In genomic region chr7:101244385-101245146, GRCh38 we compare ENCODE assay signal across 8 cellular contexts. TPM values are rescaled to one million over a fixed set of nuclear protein-coding genes. Genes with fewer than 3 reads are reported as not detected.
DNase-seq lines count a peak whose midpoint lies in the region; ATAC-seq and TF ChIP-seq lines count a peak whose summit lies in the region.

TSS of gene FIS1 (minus strand) at chr7:101245081. CDS start at chr7:101245004, 77 bp downstream.

- no peak for TF ChIP-seq EP300 in Ishikawa (IDR thresholded peaks at IDR 0.05; ENCODE audit: borderline replicate concordance)

- TF ChIP-seq RAD21 in Ishikawa (IDR thresholded peaks at IDR 0.05; ENCODE audit: low read depth): 0 out of 2 replicates have a peak, but pooled peaks have one; percentile 39

- peak; percentile 93 for TF ChIP-seq POLR2A in erythroblast (IDR thresholded peaks at IDR 0.05; ENCODE audit: low read length)

- H2AFZ ChIP-seq in PC-3 (ENCODE audit: low read length): peak within 1 kb of the TSS; percentile 93

- peak; percentile 89 for ATAC-seq in GM21576 (IDR thresholded peaks at IDR 0.05; ENCODE audit: unreplicated experiment)
- ATAC-seq in PC-3: peak; percentile 94

- H3K4me1 ChIP-seq in PC-3 (ENCODE audit: insufficient read depth, low read length) (peaks cover 13% of the 10 kb centered on the region), muscle layer of colon (ENCODE audit: insufficient read depth, low read length) (peaks cover 23% of the 10 kb centered on the region)

- CTCF ChIA-PET in PC-3 (lab: Charles Lee): interaction anchor here (0.5 to 1.4 kb wide), 6 partner anchors 11 to 102 kb away, joined by 3 to 10 read pairs (median 4); partner anchors contain the start of gene ZNHIT1

- TSS peak; percentile 50 for BruUV-seq in PC-3 (replicated peaks; lab: Mats Ljungman, UMichigan)

- H3K79me2 ChIP-seq in PC-3 (ENCODE audit: low read length): peaks cover 39% of the 10 kb centered on the region

- DNase-seq in DMS53 (lab: John Stamatoyannopoulos, UW) (peak; percentile 98), PC-3 (peak; percentile 86), erythroblast (lab: John Stamatoyannopoulos, UW) (peak; percentile 93 to 95)
- peak; percentile 95 for DNase-seq in activated T-cell treated with anti-CD3 and anti-CD28 coated beads, Interleukin-2, amount 50 U/mL, for 1 hour
- peak; percentile 90 for DNase-seq in stimulated activated CD8-positive, alpha-beta memory T cell treated with anti-CD3 and anti-CD28 coated beads, Interleukin-7, amount 100 ng/mL, for 24 hours (ENCODE audit: low read depth)

- peak within 1 kb of the TSS; percentile 100 for H3K4me2 ChIP-seq in PC-3 (ENCODE audit: low read length)

- H3K27ac ChIP-seq in PC-3 (ENCODE audit: low read length): peak within 1 kb of the TSS; percentile 78
- H3K27ac ChIP-seq in muscle layer of colon (ENCODE audit: low read depth, low read length): peak within 1 kb of the TSS; percentile 96

- POLR2A ChIA-PET in PC-3 (lab: Charles Lee; ENCODE audit: unreplicated experiment): interaction anchor here (0.6 to 1.3 kb wide), 2 partner anchors 27 to 353 kb away, joined by 3 to 7 read pairs; partner anchors contain the start of genes PLOD3 and ZNHIT1

- no peaks in the 10 kb centered on the region for H4K20me1 ChIP-seq in PC-3 (ENCODE audit: low read length)

- H3K36me3 ChIP-seq in PC-3 (ENCODE audit: low read depth, low read length): no peaks in the 10 kb centered on the region
- H3K36me3 ChIP-seq in muscle layer of colon (ENCODE audit: insufficient read depth, low read length): peaks cover 22% of the 10 kb centered on the region

- intact Hi-C loops in PC-3 (cut with micrococcal nuclease): loop anchor here (1.0 kb wide), 2 partner anchors 26 to 39 kb away; partner anchors contain the start of gene ZNHIT1

- H3K9me3 ChIP-seq in PC-3 (ENCODE audit: low read length) (no peaks in the 10 kb centered on the region), muscle layer of colon (ENCODE audit: low read length) (no peaks in the 10 kb centered on the region)

- H3K9ac ChIP-seq in PC-3 (ENCODE audit: low read length) (peak within 1 kb of the TSS; percentile 94), muscle layer of colon (ENCODE audit: low read length) (peak within 1 kb of the TSS; percentile 84)

- no peaks in the 10 kb centered on the region for H3K9me2 ChIP-seq in PC-3 (replicated peaks; ENCODE audit: low read length)

- TF ChIP-seq CTCF in PC-3 (conservative IDR thresholded peaks at IDR 0.05; ENCODE audit: low read depth, low read length): peak; percentile 90

- H3K4me3 ChIP-seq in PC-3 (ENCODE audit: low read length) (peak within 1 kb of the TSS; percentile 97), muscle layer of colon (ENCODE audit: low read depth in 1 of 2, low read length in 2 of 2) (peak within 1 kb of the TSS; percentile 72 to 96)

- H3K27me3 ChIP-seq in PC-3 (ENCODE audit: low read length) (no peaks in the 10 kb centered on the region), muscle layer of colon (ENCODE audit: control insufficient read depth in 1 of 2, insufficient read depth in 2 of 2, low read length in 2 of 2) (no peaks in the 10 kb centered on the region)

- no peaks in the 10 kb centered on the region for H3F3A ChIP-seq in PC-3 (ENCODE audit: low read length, unreplicated experiment)

TF ChIP-seq in Ishikawa, 13 proteins besides CTCF, POLR2A, EP300 and RAD21:
- TF ChIP-seq TCF12 (IDR thresholded peaks at IDR 0.05; ENCODE audit: low read depth): peak; percentile 49; the same call in 1 of the 2 replicates
- TF ChIP-seq REST (IDR thresholded peaks at IDR 0.05; ENCODE audit: low read depth): no peak
- peak; percentile 45; the same call in 1 of the 2 replicates for TF ChIP-seq USF1 (IDR thresholded peaks at IDR 0.05)
- TF ChIP-seq YY1 (IDR thresholded peaks at IDR 0.05; ENCODE audit: low read depth): peak; percentile 67
- 0 out of 2 replicates have a peak, but pooled peaks have one; percentile 7 for TF ChIP-seq ZBTB7A (IDR thresholded peaks at IDR 0.05; ENCODE audit: low read depth)
- no peak for TF ChIP-seq EGR1 (IDR thresholded peaks at IDR 0.05)
- TF ChIP-seq CEBPB (IDR thresholded peaks at IDR 0.05): no peak
- no peak for TF ChIP-seq TEAD4 (IDR thresholded peaks at IDR 0.05)
- TF ChIP-seq CREB1 (IDR thresholded peaks at IDR 0.05; ENCODE audit: low read depth): no peak
- TF ChIP-seq TAF1 (IDR thresholded peaks at IDR 0.05; ENCODE audit: low read depth): peak; percentile 57; the same call in 1 of the 2 replicates
- TF ChIP-seq MAX (IDR thresholded peaks at IDR 0.05): peak; percentile 69
- no peak for TF ChIP-seq FOXM1 (IDR thresholded peaks at IDR 0.05; ENCODE audit: borderline replicate concordance, low read depth)
- TF ChIP-seq NFIC (IDR thresholded peaks at IDR 0.05): no peak

RNA-seq across cellular contexts. Expression of gene FIS1, which starts in this region (rescaled TPM):
- 146 and 199 TPM in 2 replicates for total RNA-seq in PC-3 (2014; rRNA removed)

Comparison
In these comparisons a context has a peak if more than half of its experiments do, and no peak if none do; other contexts are left out.
1. Peak in every context shown above with its lines: DNase-seq, ATAC-seq, H3K4me3 ChIP-seq and H3K27ac ChIP-seq.